24 cellular contexts compared by ENCODE assay signal in genomic region chr15:48447058-48447457, GRCh38.
"Had no signal": no experiment of that assay in that cellular context is flagged by ENCODE, and none has a peak within 500 bp of the region (broad histone marks: within the 10 kb centered on the region; RNA-seq: fewer than 3 reads in every experiment).

No MANE protein-coding gene starts in this region.

- DNase-seq: activated B cell treated with CpG ODN at 0.5 μM for 24 hours; activated CD4-positive, alpha-beta T cell treated with anti-CD3 and anti-CD28 coated beads for 4 hours; activated CD4-positive, alpha-beta T cell treated with anti-CD3 and anti-CD28 coated beads, Interleukin-2, amount 50 U/mL, for 48 hours; activated effector memory CD4-positive, alpha-beta T cell treated with Interleukin-2 at 50 U/mL for 16 hours; activated naive CD4-positive, alpha-beta T cell treated with anti-CD3 and anti-CD28 coated beads for 36 hours; activated naive CD8-positive, alpha-beta T cell treated with anti-CD3 and anti-CD28 coated beads, Interleukin-2, amount 10 ng/mL, durations not matched to agents 7 days and 5 days; activated T-cell treated with anti-CD3 and anti-CD28 coated beads, Interleukin-2, amount 50 U/mL, for 48 hours; amygdala; effector CD4-positive, alpha-beta T cell; glutamatergic neuron; left ventricle myocardium inferior; midbrain; natural killer cell; pancreas; psoas muscle; stimulated activated CD4-positive, alpha-beta T cell treated with anti-CD3 and anti-CD28 coated beads, Interleukin-4, amount 100 ng/mL, for 24 hours; stimulated activated naive CD4-positive, alpha-beta T cell treated with Interleukin-2 at 50 U/mL for 16 hours; substantia nigra; T-cell; T1000; tibial artery had no signal

- H3K4me3 ChIP-seq: hepatocyte, left ventricle myocardium inferior, pancreas, psoas muscle, right atrium auricular region, tibial artery had no signal

- H3K4me1 Mint-ChIP-seq: activated B cell treated with CpG ODN at 0.5 μM for 24 hours; activated naive CD8-positive, alpha-beta T cell treated with anti-CD3 and anti-CD28 coated beads, Interleukin-2, amount 10 ng/mL, durations not matched to agents 7 days and 5 days; natural killer cell; T-cell had no signal

- H3K27me3 ChIP-seq: hepatocyte, pancreas, right atrium auricular region, tibial artery had no signal

- H3K4me2 ChIP-seq: hepatocyte had no signal

- H3K36me3 Mint-ChIP-seq: activated naive CD8-positive, alpha-beta T cell treated with anti-CD3 and anti-CD28 coated beads, Interleukin-2, amount 10 ng/mL, durations not matched to agents 7 days and 5 days; natural killer cell; T-cell had no signal

- H3K4me3 Mint-ChIP-seq: activated B cell treated with CpG ODN at 0.5 μM for 24 hours; activated naive CD4-positive, alpha-beta T cell treated with anti-CD3 and anti-CD28 coated beads for 36 hours; activated naive CD8-positive, alpha-beta T cell treated with anti-CD3 and anti-CD28 coated beads, Interleukin-2, amount 10 ng/mL, durations not matched to agents 7 days and 5 days; dendritic cell treated with granulocyte-macrophage colony-stimulating factor and Interleukin-4, amounts not matched to agents 40 ng/mL and 50 ng/mL, for 4 days; natural killer cell; T-cell had no signal

- H3K36me3 ChIP-seq: pancreas had no signal

- H3K27ac ChIP-seq: hepatocyte, left ventricle myocardium inferior, pancreas, psoas muscle, right atrium auricular region, tibial artery had no signal

- H3K79me2 ChIP-seq: hepatocyte had no signal

- H3K4me1 ChIP-seq: pancreas, psoas muscle had no signal

- H2AFZ ChIP-seq: hepatocyte had no signal

- H3K9me3 ChIP-seq: left ventricle myocardium inferior, pancreas, psoas muscle, right atrium auricular region, tibial artery had no signal

- H3K9me3 Mint-ChIP-seq: activated B cell treated with CpG ODN at 0.5 μM for 24 hours; activated naive CD4-positive, alpha-beta T cell treated with anti-CD3 and anti-CD28 coated beads for 36 hours; activated naive CD8-positive, alpha-beta T cell treated with anti-CD3 and anti-CD28 coated beads, Interleukin-2, amount 10 ng/mL, durations not matched to agents 7 days and 5 days; dendritic cell treated with granulocyte-macrophage colony-stimulating factor and Interleukin-4, amounts not matched to agents 40 ng/mL and 50 ng/mL, for 4 days; natural killer cell; T-cell had no signal

- H3K27me3 Mint-ChIP-seq: activated B cell treated with CpG ODN at 0.5 μM for 24 hours; dendritic cell treated with granulocyte-macrophage colony-stimulating factor and Interleukin-4, amounts not matched to agents 40 ng/mL and 50 ng/mL, for 4 days had no signal

- ATAC-seq: natural killer cell, pancreas, psoas muscle, T-cell had no signal

- H3K27ac Mint-ChIP-seq: activated B cell treated with CpG ODN at 0.5 μM for 24 hours; activated naive CD4-positive, alpha-beta T cell treated with anti-CD3 and anti-CD28 coated beads for 36 hours; activated naive CD8-positive, alpha-beta T cell treated with anti-CD3 and anti-CD28 coated beads, Interleukin-2, amount 10 ng/mL, durations not matched to agents 7 days and 5 days; dendritic cell treated with granulocyte-macrophage colony-stimulating factor and Interleukin-4, amounts not matched to agents 40 ng/mL and 50 ng/mL, for 4 days; natural killer cell; T-cell had no signal
